ENCODE assay signal across 9 cellular contexts in the genomic region with DNA sequence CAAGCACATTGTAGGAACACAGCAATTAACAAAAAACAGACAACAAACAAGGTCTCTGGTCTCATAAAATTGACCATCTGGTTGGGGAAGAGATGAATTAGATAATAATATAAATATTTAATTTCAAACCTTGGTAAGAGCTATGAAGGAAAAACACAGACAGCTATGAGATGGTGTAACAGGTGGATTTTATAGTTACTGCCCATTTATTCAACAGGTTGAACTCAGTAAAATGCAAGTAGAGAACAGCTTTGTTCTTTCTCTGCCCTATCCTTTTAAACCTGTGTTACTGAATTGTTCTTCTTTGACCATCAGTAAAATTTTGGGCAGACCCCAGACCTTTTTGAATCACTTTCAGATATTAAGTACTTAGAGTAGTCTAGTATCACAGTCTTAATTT.
"Had no signal": no experiment of that assay in that cellular context is flagged by ENCODE, and none has a peak within 500 bp of the region (broad histone marks: within the 10 kb centered on the region; RNA-seq: fewer than 3 reads in every experiment).

No MANE protein-coding gene starts in this region.

- DNase-seq: GM23248, GOT3, H7, H9, HCEC 1CT, HFFc6 had no signal

- H3K4me1 ChIP-seq: HAP-1 had no signal

- H3K27ac Mint-ChIP-seq: GM23338, H9, HFFc6 had no signal

- ATAC-seq: GM23338, HCT116 had no signal

- H3K27ac ChIP-seq: GM23248 had no signal

- H3K36me3 ChIP-seq: HAP-1 had no signal

- H3K9me3 Mint-ChIP-seq: GM23338, H9, HFFc6 had no signal

- H3K4me1 Mint-ChIP-seq: H9 had no signal

- H3K4me3 ChIP-seq: GM23248, GM23338, HAP-1 had no signal

- H3K4me3 Mint-ChIP-seq: GM23338, H9, HFFc6 had no signal

- H3K9me3 ChIP-seq: HAP-1 had no signal
